33 cellular contexts compared by ENCODE assay signal in genomic region chr14:30085943-30086342, GRCh38.
"Had no signal": no experiment of that assay in that cellular context is flagged by ENCODE, and none has a peak within 500 bp of the region (broad histone marks: within the 10 kb centered on the region; RNA-seq: fewer than 3 reads in every experiment).

No MANE protein-coding gene starts in this region.

- DNase-seq: activated B cell treated with CpG ODN at 0.5 μM for 24 hours; activated CD4-positive, alpha-beta T cell treated with anti-CD3 and anti-CD28 coated beads for 48 hours; activated CD4-positive, alpha-beta T cell treated with anti-CD3 and anti-CD28 coated beads, Interleukin-2, amount 50 U/mL, for 1 hour; activated CD4-positive, alpha-beta T cell treated with anti-CD3 and anti-CD28 coated beads, Interleukin-2, amount 50 U/mL, for 48 hours; activated CD8-positive, alpha-beta memory T cell treated with anti-CD3 and anti-CD28 coated beads for 24 hours; activated CD8-positive, alpha-beta T cell treated with anti-CD3 and anti-CD28 coated beads for 36 hours; activated effector memory CD4-positive, alpha-beta T cell treated with anti-CD3 and anti-CD28 coated beads, Interleukin-2, amount 50 U/mL, for 16 hours; activated naive CD4-positive, alpha-beta T cell treated with anti-CD3 and anti-CD28 coated beads for 36 hours; activated naive CD8-positive, alpha-beta T cell treated with anti-CD3 and anti-CD28 coated beads for 36 hours; activated naive CD8-positive, alpha-beta T cell treated with anti-CD3 and anti-CD28 coated beads, Interleukin-2, amount 50 U/mL, for 24 hours; activated T-cell treated with anti-CD3 and anti-CD28 coated beads, Interleukin-2, amount 50 U/mL, for 48 hours; adrenal gland; amygdala; aorta; body of pancreas; central memory CD4-positive, alpha-beta T cell; cerebellar nuclear complex; colonic mucosa; effector CD8-positive, alpha-beta T cell; esophagus squamous epithelium; foreskin melanocyte; T-helper 1 cell; T-helper 17 cell; T1000; WERI-Rb-1 had no signal

- H3K4me3 Mint-ChIP-seq: activated B cell treated with CpG ODN at 0.5 μM for 24 hours; activated CD8-positive, alpha-beta T cell treated with anti-CD3 and anti-CD28 coated beads for 36 hours; activated naive CD4-positive, alpha-beta T cell treated with anti-CD3 and anti-CD28 coated beads for 36 hours; activated naive CD4-positive, alpha-beta T cell treated with anti-CD3 and anti-CD28 coated beads, Interleukin-2, amount 50 U/mL, for 24 hours; activated naive CD8-positive, alpha-beta T cell treated with anti-CD3 and anti-CD28 coated beads for 36 hours; activated naive CD8-positive, alpha-beta T cell treated with anti-CD3 and anti-CD28 coated beads, Interleukin-2, amount 50 U/mL, for 24 hours; activated T-helper 1 cell treated with anti-CD3 and anti-CD28 coated beads, Interleukin-12 subunit alpha, Interleukin-12 subunit beta, Interleukin-2, Interleukin-4 antibody, amounts not matched to agents 30 ng/mL and 10 ng/mL and 1 ng/mL, durations not matched to agents 14 hours and 24 hours and 36 hours; T-helper 17 cell; T-helper 2 cell treated with Interferon-gamma antibody and Interleukin-4, amounts not matched to agents 5 μg/mL and 100 μg/mL, for 36 hours had no signal

- FAIRE-seq: endothelial cell of umbilical vein had no signal

- H3K27me3 Mint-ChIP-seq: activated B cell treated with CpG ODN at 0.5 μM for 24 hours; activated CD8-positive, alpha-beta T cell treated with anti-CD3 and anti-CD28 coated beads for 36 hours; activated naive CD4-positive, alpha-beta T cell treated with anti-CD3 and anti-CD28 coated beads, Interleukin-2, amount 50 U/mL, for 24 hours; activated naive CD8-positive, alpha-beta T cell treated with anti-CD3 and anti-CD28 coated beads for 36 hours; activated naive CD8-positive, alpha-beta T cell treated with anti-CD3 and anti-CD28 coated beads, Interleukin-2, amount 50 U/mL, for 24 hours; T-helper 17 cell had no signal

- H3K4me1 ChIP-seq: adrenal gland, body of pancreas, colonic mucosa, esophagus squamous epithelium, gastroesophageal sphincter had no signal

- H3K4me3 ChIP-seq: adrenal gland, body of pancreas, colonic mucosa, esophagus squamous epithelium, gastroesophageal sphincter had no signal

- H3K27ac Mint-ChIP-seq: activated B cell treated with CpG ODN at 0.5 μM for 24 hours; activated CD8-positive, alpha-beta T cell treated with anti-CD3 and anti-CD28 coated beads for 36 hours; activated naive CD4-positive, alpha-beta T cell treated with anti-CD3 and anti-CD28 coated beads for 36 hours; activated naive CD4-positive, alpha-beta T cell treated with anti-CD3 and anti-CD28 coated beads, Interleukin-2, amount 50 U/mL, for 24 hours; activated naive CD8-positive, alpha-beta T cell treated with anti-CD3 and anti-CD28 coated beads for 36 hours; activated naive CD8-positive, alpha-beta T cell treated with anti-CD3 and anti-CD28 coated beads, Interleukin-2, amount 50 U/mL, for 24 hours; activated T-helper 1 cell treated with anti-CD3 and anti-CD28 coated beads, Interleukin-12 subunit alpha, Interleukin-12 subunit beta, Interleukin-2, Interleukin-4 antibody, amounts not matched to agents 30 ng/mL and 10 ng/mL and 1 ng/mL, durations not matched to agents 14 hours and 24 hours and 36 hours; activated T-helper 2 cell treated with anti-CD3 and anti-CD28 coated beads, Interferon-gamma antibody, Interleukin-2, Interleukin-4, amounts not matched to agents 10 μg/mL and 5 μg/mL and 100 μg/mL, durations not matched to agents 14 hours and 24 hours and 36 hours; T-helper 17 cell; T-helper 2 cell treated with Interferon-gamma antibody and Interleukin-4, amounts not matched to agents 5 μg/mL and 100 μg/mL, for 36 hours had no signal

- H3K27ac ChIP-seq: adrenal gland, body of pancreas, colonic mucosa, epithelial cell of prostate, esophagus squamous epithelium, gastroesophageal sphincter, WERI-Rb-1 had no signal

- H3K36me3 ChIP-seq: adrenal gland, colonic mucosa, esophagus squamous epithelium, gastroesophageal sphincter, WERI-Rb-1 had no signal

- H3K27me3 ChIP-seq: adrenal gland, body of pancreas, colonic mucosa, esophagus squamous epithelium, gastroesophageal sphincter had no signal

- H3K36me3 Mint-ChIP-seq: activated naive CD8-positive, alpha-beta T cell treated with anti-CD3 and anti-CD28 coated beads for 36 hours had no signal

- H3K9me3 ChIP-seq: colonic mucosa had no signal

- ATAC-seq: activated CD4-positive, CD25-positive, alpha-beta regulatory T cell treated with anti-CD3 and anti-CD28 coated beads, Interleukin-2, amount 50 U/mL, for 24 hours; activated CD8-positive, alpha-beta T cell treated with anti-CD3 and anti-CD28 coated beads for 36 hours; activated naive CD8-positive, alpha-beta T cell treated with anti-CD3 and anti-CD28 coated beads, Interleukin-2, amount 50 U/mL, for 24 hours; body of pancreas; gastroesophageal sphincter; T-helper 17 cell had no signal

- H3K4me1 Mint-ChIP-seq: activated B cell treated with CpG ODN at 0.5 μM for 24 hours; activated naive CD4-positive, alpha-beta T cell treated with anti-CD3 and anti-CD28 coated beads, Interleukin-2, amount 50 U/mL, for 24 hours; activated naive CD8-positive, alpha-beta T cell treated with anti-CD3 and anti-CD28 coated beads for 36 hours; activated naive CD8-positive, alpha-beta T cell treated with anti-CD3 and anti-CD28 coated beads, Interleukin-2, amount 50 U/mL, for 24 hours; T-helper 17 cell had no signal
